8 cellular contexts compared by ENCODE assay signal in the genomic region with DNA sequence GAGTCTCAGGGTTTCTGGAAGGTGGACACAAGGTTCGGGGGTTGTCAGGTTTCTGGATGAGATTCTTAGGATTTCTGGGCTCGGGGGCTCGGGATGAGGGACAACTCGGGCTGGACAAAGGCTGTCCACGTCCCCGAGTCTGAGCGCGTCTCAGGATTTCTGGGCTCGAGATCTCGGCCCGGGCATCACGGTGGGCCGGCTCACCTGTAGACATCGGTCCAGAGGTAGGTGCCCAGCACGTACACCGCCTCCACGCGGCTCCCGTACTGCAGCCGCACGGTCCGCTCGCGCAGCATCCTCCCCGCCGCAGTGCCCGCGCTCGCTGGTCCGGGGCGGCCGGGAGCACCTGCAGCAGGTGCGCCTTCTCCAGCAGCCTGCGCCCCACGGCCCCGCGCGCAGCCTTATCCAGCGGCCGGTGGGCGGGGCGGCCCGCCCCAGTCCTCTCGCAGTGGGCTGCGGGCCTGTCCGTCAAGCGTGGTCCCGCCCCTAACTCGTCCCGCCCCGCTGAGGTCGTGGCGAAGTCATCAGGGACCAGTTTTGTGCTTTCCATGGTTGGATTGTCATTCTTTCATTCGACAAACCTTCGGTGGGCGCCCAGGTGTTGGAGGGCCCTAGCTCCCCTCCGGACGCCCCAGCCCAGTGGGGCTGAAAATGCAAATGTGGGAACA. TPM values are rescaled to one million over a fixed set of nuclear protein-coding genes. Genes with fewer than 3 reads are reported as not detected.
DNase-seq lines count a peak whose midpoint lies in the region; ATAC-seq, FAIRE-seq and TF ChIP-seq lines count a peak whose summit lies in the region.

A gene (minus strand): TSS at position 376 of the 668 bp plus-strand sequence. CDS start 80 bp downstream, at position 296.

- H3K4me1 ChIP-seq in A549: peaks cover 22% of the 10 kb centered on the region

- DNase-seq in A549 (ENCODE audit: low read depth in 1 of 2, low spot score in 1 of 2): peak; percentile 43 to 77
- DNase-seq in NCI-H1105 treated with DMSO at 0.1 percent for 48 hours (lab: John Stamatoyannopoulos, UW): peak; percentile 87
- DNase-seq in cerebellar cortex (ENCODE audit: low spot score): peak; percentile 68
- peak; percentile 31 to 49 for DNase-seq in stimulated activated CD4-positive, alpha-beta T cell treated with anti-CD3 and anti-CD28 coated beads, Interleukin-1b, Interleukin-23, amount 100 ng/mL, for 4 hours (ENCODE audit: low read depth in 2 of 2)

- CTCF ChIA-PET in A549 (lab: Yijun Ruan, JAX): interaction anchor here (1.2 to 13.4 kb wide), 5 partner anchors 10 to 286 kb away, joined by 3 to 380 read pairs (median 5); no protein-coding TSS in a partner anchor

- peak; percentile 32 for TF ChIP-seq POLR2A in A549 (IDR thresholded peaks at IDR 0.05; ENCODE audit: low read length)

- no peak for TF ChIP-seq EP300 in A549 (IDR thresholded peaks at IDR 0.05)

- peak within 1 kb of the TSS; percentile 52 for H3K4me3 ChIP-seq in A549

- TF ChIP-seq RAD21 in A549 (conservative IDR thresholded peaks at IDR 0.05 in 1 of 2, IDR thresholded peaks at IDR 0.05 in 1 of 2): no peak

- no peaks in the 10 kb centered on the region for H3K9me3 ChIP-seq in A549

- POLR2A ChIA-PET in A549 (lab: Yijun Ruan, JAX): no interaction called here

- FAIRE-seq in A549 (lab: Jason Lieb, UNC): no peak

- peak within 1 kb of the TSS; percentile 82 for H3K4me2 ChIP-seq in A549

- ATAC-seq in A549 (peak; percentile 94 to 95), GM19035 (IDR thresholded peaks at IDR 0.05; ENCODE audit: unreplicated experiment) (peak; percentile 78), HG03565 (IDR thresholded peaks at IDR 0.05; ENCODE audit: unreplicated experiment) (no peak)
- peak; percentile 75 to 84 for ATAC-seq in activated CD4-positive, CD25-positive, alpha-beta regulatory T cell treated with anti-CD3 and anti-CD28 coated beads, Interleukin-2, amount 50 U/mL, for 24 hours

- H3K27ac ChIP-seq in A549 (peak within 1 kb of the TSS; percentile 50 to 76; a peak in 4 of 6 replicates), layer of hippocampus (ENCODE audit: low read depth, low read length) (peak within 1 kb of the TSS; percentile 83)

- TF ChIP-seq CTCF in A549 (IDR thresholded peaks at IDR 0.05): no peak

- H3K27me3 ChIP-seq in layer of hippocampus (ENCODE audit: control insufficient read depth, insufficient read depth, low read length): no peaks in the 10 kb centered on the region

- 11% methylated on average over 14 of the region's 58 CpGs for WGBS in A549 (ENCODE audit: missing lambda C conversion rate)

TF ChIP-seq in A549, 52 proteins besides CTCF, POLR2A, EP300 and RAD21:
- no peak for TF ChIP-seq RCOR1 (IDR thresholded peaks at IDR 0.05; ENCODE audit: low read depth, low read length)
- no peak for TF ChIP-seq BHLHE40 (IDR thresholded peaks at IDR 0.05; ENCODE audit: low read depth, low read length)
- no peak for TF ChIP-seq NR3C1 (IDR thresholded peaks at IDR 0.05)
- TF ChIP-seq HOXA7 (CRISPR knock-in tag; IDR thresholded peaks at IDR 0.05): no peak
- TF ChIP-seq, protein P1, sequence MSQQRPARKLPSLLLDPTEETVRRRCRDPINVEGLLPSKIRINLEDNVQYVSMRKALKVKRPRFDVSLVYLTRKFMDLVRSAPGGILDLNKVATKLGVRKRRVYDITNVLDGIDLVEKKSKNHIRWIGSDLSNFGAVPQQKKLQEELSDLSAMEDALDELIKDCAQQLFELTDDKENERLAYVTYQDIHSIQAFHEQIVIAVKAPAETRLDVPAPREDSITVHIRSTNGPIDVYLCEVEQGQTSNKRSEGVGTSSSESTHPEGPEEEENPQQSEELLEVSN (IDR thresholded peaks at IDR 0.05; ENCODE audit: borderline replicate concordance, low read depth): no peak
- no peak for TF ChIP-seq MAFK (IDR thresholded peaks at IDR 0.05; ENCODE audit: partially characterized antibody)
- TF ChIP-seq, protein P2, sequence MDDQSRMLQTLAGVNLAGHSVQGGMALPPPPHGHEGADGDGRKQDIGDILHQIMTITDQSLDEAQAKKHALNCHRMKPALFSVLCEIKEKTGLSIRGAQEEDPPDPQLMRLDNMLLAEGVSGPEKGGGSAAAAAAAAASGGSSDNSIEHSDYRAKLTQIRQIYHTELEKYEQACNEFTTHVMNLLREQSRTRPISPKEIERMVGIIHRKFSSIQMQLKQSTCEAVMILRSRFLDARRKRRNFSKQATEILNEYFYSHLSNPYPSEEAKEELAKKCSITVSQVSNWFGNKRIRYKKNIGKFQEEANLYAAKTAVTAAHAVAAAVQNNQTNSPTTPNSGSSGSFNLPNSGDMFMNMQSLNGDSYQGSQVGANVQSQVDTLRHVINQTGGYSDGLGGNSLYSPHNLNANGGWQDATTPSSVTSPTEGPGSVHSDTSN (IDR thresholded peaks at IDR 0.05): peak; percentile 91
- no peak for TF ChIP-seq PHF8 (IDR thresholded peaks at IDR 0.05; ENCODE audit: borderline replicate concordance, low read depth)
- no peak for TF ChIP-seq HEYL (CRISPR knock-in tag; IDR thresholded peaks at IDR 0.05)

RNA-seq across cellular contexts. Expression of the gene that starts here (rescaled TPM):
- polyA plus RNA-seq in A549 (2011; rRNA removed) (1.3 and 1.6 TPM in 2 replicates), A549 (2017; fragmentation: RNase III; extraction: RNeasy Plus Mini Kit Qiagen cat#74134 plus additional on column Dnase treatment) (1.1 to 1.5 TPM (median 1.3 TPM) in 3 replicates)
- 1.0 and 1.1 TPM in 2 replicates for polyA plus RNA-seq in A549 (2012; cell fraction: cytosol; rRNA removed)
- polyA plus RNA-seq in A549 (2012; cell fraction: nucleus; rRNA removed): 1.5 TPM in 2 replicates
- 2.1 and 3.8 TPM in 2 replicates for polyA minus RNA-seq in A549 (2011; rRNA and poly(A)+ RNA removed)
